In genomic region chr9:127640908-127641545, GRCh38 we compare ENCODE assay signal across 30 cellular contexts.
"Had no signal": no experiment of that assay in that cellular context is flagged by ENCODE, and none has a peak within 500 bp of the region (broad histone marks: within the 10 kb centered on the region; RNA-seq: fewer than 3 reads in every experiment).

No MANE protein-coding gene starts in this region.

- H3K27me3 ChIP-seq: adrenal gland, ascending aorta, cardiac muscle cell, colonic mucosa, dorsolateral prefrontal cortex, ovary, thyroid gland had no signal

- H3K27ac ChIP-seq: adrenal gland, cardiac muscle cell, colonic mucosa, psoas muscle had no signal

- H3K36me3 ChIP-seq: adrenal gland, ascending aorta, cardiac muscle cell, colonic mucosa, left ventricle myocardium inferior, ovary, thyroid gland had no signal

- H3K36me3 Mint-ChIP-seq: activated CD4-positive, alpha-beta memory T cell treated with anti-CD3 and anti-CD28 coated beads for 36 hours; activated naive CD8-positive, alpha-beta T cell treated with anti-CD3 and anti-CD28 coated beads for 36 hours; naive B cell; stimulated activated memory B cell treated with anti-CD40 and anti-IgM and Interleukin-4, amounts not matched to agents 10 μg/mL and 1 μg/mL and 100 μg/mL, for 72 hours had no signal

- H3K4me1 Mint-ChIP-seq: naive B cell; stimulated activated memory B cell treated with anti-CD40 and anti-IgM and Interleukin-4, amounts not matched to agents 10 μg/mL and 1 μg/mL and 100 μg/mL, for 72 hours; stimulated activated naive CD8-positive, alpha-beta T cell treated with anti-CD3 and anti-CD28 coated beads, Interleukin-15, amount 100 ng/mL, for 72 hours had no signal

- H3K27me3 Mint-ChIP-seq: activated CD4-positive, alpha-beta memory T cell treated with anti-CD3 and anti-CD28 coated beads for 36 hours; activated naive CD8-positive, alpha-beta T cell treated with anti-CD3 and anti-CD28 coated beads for 36 hours; brain; stimulated activated naive CD8-positive, alpha-beta T cell treated with anti-CD3 and anti-CD28 coated beads, Interleukin-15, amount 100 ng/mL, for 72 hours had no signal

- H3K4me3 Mint-ChIP-seq: activated CD4-positive, alpha-beta memory T cell treated with anti-CD3 and anti-CD28 coated beads for 36 hours; activated CD4-positive, alpha-beta T cell treated with anti-CD3 and anti-CD28 coated beads, Interleukin-2, amount 10 ng/mL, durations not matched to agents 24 days and 14 days; activated naive CD4-positive, alpha-beta T cell treated with anti-CD3 and anti-CD28 coated beads for 36 hours; activated naive CD8-positive, alpha-beta T cell treated with anti-CD3 and anti-CD28 coated beads for 36 hours; activated T-helper 1 cell treated with anti-CD3 and anti-CD28 coated beads, Interleukin-12 subunit alpha, Interleukin-12 subunit beta, Interleukin-2, Interleukin-4 antibody, amounts not matched to agents 30 ng/mL and 10 ng/mL and 1 ng/mL, durations not matched to agents 14 hours and 24 hours and 36 hours; brain; naive B cell; stimulated activated memory B cell treated with anti-CD40 and anti-IgM and Interleukin-4, amounts not matched to agents 10 μg/mL and 1 μg/mL and 100 μg/mL, for 72 hours; stimulated activated naive CD8-positive, alpha-beta T cell treated with anti-CD3 and anti-CD28 coated beads, Interleukin-15, amount 100 ng/mL, for 72 hours had no signal

- DNase-seq: activated CD4-positive, alpha-beta memory T cell treated with anti-CD3 and anti-CD28 coated beads for 36 hours; activated CD4-positive, alpha-beta T cell treated with anti-CD3 and anti-CD28 coated beads, Interleukin-2, amount 10 ng/mL, durations not matched to agents 24 days and 14 days; activated CD4-positive, CD25-positive, alpha-beta regulatory T cell treated with anti-CD3 and anti-CD28 coated beads, Interleukin-2, amount 50 U/mL, for 72 hours; activated CD8-positive, alpha-beta memory T cell treated with anti-CD3 and anti-CD28 coated beads, Interleukin-2, amount 50 U/mL, for 4 hours; activated effector memory CD4-positive, alpha-beta T cell treated with anti-CD3 and anti-CD28 coated beads, Interleukin-2, amount 50 U/mL, for 16 hours; activated naive CD4-positive, alpha-beta T cell treated with anti-CD3 and anti-CD28 coated beads for 36 hours; activated naive CD8-positive, alpha-beta T cell treated with anti-CD3 and anti-CD28 coated beads for 36 hours; activated T-cell treated with anti-CD3 and anti-CD28 coated beads, Interleukin-2, amount 50 U/mL, for 1 hour; adrenal gland; cerebellar nuclear complex; colonic mucosa; dorsolateral prefrontal cortex; effector memory CD4-positive, alpha-beta T cell; left ventricle myocardium inferior; mammary epithelial cell; naive B cell; ovary; psoas muscle; stimulated activated CD4-positive, alpha-beta T cell treated with anti-CD3 and anti-CD28 coated beads, Interleukin-1b, Interleukin-23, amount 100 ng/mL, for 48 hours; stimulated activated CD4-positive, alpha-beta T cell treated with anti-CD3 and anti-CD28 coated beads, Interleukin-4, amount 100 ng/mL, for 4 hours; stimulated activated CD8-positive, alpha-beta memory T cell treated with anti-CD3 and anti-CD28 coated beads, Interleukin-4, amount 100 ng/mL, for 48 hours; stimulated activated naive CD8-positive, alpha-beta T cell treated with anti-CD3 and anti-CD28 coated beads, Interleukin-15, amount 100 ng/mL, for 72 hours; T-helper 9 cell; thyroid gland had no signal

- H3K27ac Mint-ChIP-seq: activated CD4-positive, alpha-beta memory T cell treated with anti-CD3 and anti-CD28 coated beads for 36 hours; activated CD4-positive, alpha-beta T cell treated with anti-CD3 and anti-CD28 coated beads, Interleukin-2, amount 10 ng/mL, durations not matched to agents 24 days and 14 days; activated naive CD4-positive, alpha-beta T cell treated with anti-CD3 and anti-CD28 coated beads for 36 hours; activated naive CD8-positive, alpha-beta T cell treated with anti-CD3 and anti-CD28 coated beads for 36 hours; activated T-helper 1 cell treated with anti-CD3 and anti-CD28 coated beads, Interleukin-12 subunit alpha, Interleukin-12 subunit beta, Interleukin-2, Interleukin-4 antibody, amounts not matched to agents 30 ng/mL and 10 ng/mL and 1 ng/mL, durations not matched to agents 14 hours and 24 hours and 36 hours; naive B cell; stimulated activated memory B cell treated with anti-CD40 and anti-IgM and Interleukin-4, amounts not matched to agents 10 μg/mL and 1 μg/mL and 100 μg/mL, for 72 hours; stimulated activated naive CD8-positive, alpha-beta T cell treated with anti-CD3 and anti-CD28 coated beads, Interleukin-15, amount 100 ng/mL, for 72 hours had no signal

- H3K9me3 Mint-ChIP-seq: activated CD4-positive, alpha-beta memory T cell treated with anti-CD3 and anti-CD28 coated beads for 36 hours; activated CD4-positive, alpha-beta T cell treated with anti-CD3 and anti-CD28 coated beads, Interleukin-2, amount 10 ng/mL, durations not matched to agents 24 days and 14 days; activated naive CD4-positive, alpha-beta T cell treated with anti-CD3 and anti-CD28 coated beads for 36 hours; activated naive CD8-positive, alpha-beta T cell treated with anti-CD3 and anti-CD28 coated beads for 36 hours; activated T-helper 1 cell treated with anti-CD3 and anti-CD28 coated beads, Interleukin-12 subunit alpha, Interleukin-12 subunit beta, Interleukin-2, Interleukin-4 antibody, amounts not matched to agents 30 ng/mL and 10 ng/mL and 1 ng/mL, durations not matched to agents 14 hours and 24 hours and 36 hours; brain; naive B cell; stimulated activated memory B cell treated with anti-CD40 and anti-IgM and Interleukin-4, amounts not matched to agents 10 μg/mL and 1 μg/mL and 100 μg/mL, for 72 hours; stimulated activated naive CD8-positive, alpha-beta T cell treated with anti-CD3 and anti-CD28 coated beads, Interleukin-15, amount 100 ng/mL, for 72 hours had no signal

- H3K9me3 ChIP-seq: adrenal gland, ascending aorta, colonic mucosa, left ventricle myocardium inferior, ovary, psoas muscle, thyroid gland had no signal

- H3K4me3 ChIP-seq: adrenal gland, cardiac muscle cell, colonic mucosa, dorsolateral prefrontal cortex, ovary, psoas muscle, smooth muscle cell, thyroid gland had no signal
